Comparison of ENCODE assay signal across 1 cellular context in genomic region chr14:23127861-23128260, GRCh38.
TF ChIP-seq lines count a peak whose summit lies in the region.

No MANE protein-coding gene starts in this region.

TF ChIP-seq in IMR-90, 13 proteins besides CTCF, POLR2A, EP300 and RAD21:
- TF ChIP-seq MAZ (IDR thresholded peaks at IDR 0.05; ENCODE audit: borderline replicate concordance, low read depth, low read length), result no peak
- TF ChIP-seq, protein P1, sequence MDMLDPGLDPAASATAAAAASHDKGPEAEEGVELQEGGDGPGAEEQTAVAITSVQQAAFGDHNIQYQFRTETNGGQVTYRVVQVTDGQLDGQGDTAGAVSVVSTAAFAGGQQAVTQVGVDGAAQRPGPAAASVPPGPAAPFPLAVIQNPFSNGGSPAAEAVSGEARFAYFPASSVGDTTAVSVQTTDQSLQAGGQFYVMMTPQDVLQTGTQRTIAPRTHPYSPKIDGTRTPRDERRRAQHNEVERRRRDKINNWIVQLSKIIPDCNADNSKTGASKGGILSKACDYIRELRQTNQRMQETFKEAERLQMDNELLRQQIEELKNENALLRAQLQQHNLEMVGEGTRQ (IDR thresholded peaks at IDR 0.05; ENCODE audit: low read depth, low read length), result no peak
- no peak for TF ChIP-seq RCOR1 (IDR thresholded peaks at IDR 0.05; ENCODE audit: insufficient replicate concordance, low read length)
- no peak for TF ChIP-seq CEBPB (IDR thresholded peaks at IDR 0.05; ENCODE audit: low read depth, low read length)
- TF ChIP-seq CHD1 (IDR thresholded peaks at IDR 0.05; ENCODE audit: low read depth, low read length), result no peak
- no peak for TF ChIP-seq MAFK (IDR thresholded peaks at IDR 0.05; ENCODE audit: low read depth, low read length)
- no peak for TF ChIP-seq SMC3 (IDR thresholded peaks at IDR 0.05; ENCODE audit: low read depth, low read length)
- no peak for TF ChIP-seq BHLHE40 (IDR thresholded peaks at IDR 0.05; ENCODE audit: low read depth, low read length)
- no peak for TF ChIP-seq ELK1 (IDR thresholded peaks at IDR 0.05; ENCODE audit: borderline replicate concordance, low read depth, low read length)
- no peak for TF ChIP-seq MXI1 (IDR thresholded peaks at IDR 0.05; ENCODE audit: borderline replicate concordance, low read depth, low read length)
- TF ChIP-seq FOS (IDR thresholded peaks at IDR 0.05; ENCODE audit: low read depth, low read length), result no peak
- no peak for TF ChIP-seq RFX5 (IDR thresholded peaks at IDR 0.05; ENCODE audit: low read depth, low read length)
- no peak for TF ChIP-seq NFE2L2 (IDR thresholded peaks at IDR 0.05; ENCODE audit: low read depth, low read length)
